In the genomic region with DNA sequence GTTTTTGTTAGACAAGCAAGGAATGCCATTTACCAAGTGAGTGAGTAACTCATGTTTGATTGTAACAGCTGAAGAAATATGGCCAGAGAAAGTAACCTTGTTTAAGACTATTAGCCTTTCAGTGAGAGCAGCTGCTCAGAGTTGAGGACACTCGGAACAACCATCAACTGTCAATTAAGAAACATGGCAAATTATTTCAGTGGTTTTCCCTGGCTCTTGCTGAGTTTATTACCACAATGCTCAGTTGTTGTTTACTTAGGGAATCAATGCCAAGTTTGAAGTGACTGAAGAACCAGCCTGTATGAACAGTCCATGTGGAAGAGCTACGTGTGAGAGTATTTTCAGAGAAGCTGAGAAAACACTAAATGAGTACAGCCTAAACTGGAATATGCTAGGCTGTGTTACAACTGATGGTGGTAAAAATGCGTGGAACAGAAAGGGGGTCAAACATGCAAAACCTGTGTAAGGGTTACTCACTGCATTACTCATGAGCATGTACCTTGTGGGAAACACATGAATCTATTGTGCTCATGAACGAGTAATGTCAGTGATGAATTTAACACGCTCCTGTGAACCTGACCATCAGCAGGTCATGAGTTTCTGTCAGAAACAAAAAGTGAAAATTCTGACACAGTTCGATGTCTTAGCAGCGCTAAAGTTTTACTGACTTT, we compare ENCODE assay signal across 8 cellular contexts. TPM values are rescaled to one million over a fixed set of nuclear protein-coding genes. Genes with fewer than 3 reads are reported as not detected.
DNase-seq lines count a peak whose midpoint lies in the region; ATAC-seq lines count a peak whose summit lies in the region.

No MANE protein-coding gene starts in this region.

- H3K9me2 ChIP-seq in Karpas-422 (replicated peaks; ENCODE audit: insufficient read depth, low read length) = no peaks in the 10 kb centered on the region

- peaks cover 59% of the 10 kb centered on the region for H3K4me1 ChIP-seq in Karpas-422 (ENCODE audit: low read length)

- no peaks in the 10 kb centered on the region for H3K9me3 ChIP-seq in Karpas-422 (ENCODE audit: low read length)

- no peak overlapping the region for H2AFZ ChIP-seq in Karpas-422 (ENCODE audit: low read length)

- peak; percentile 57 for DNase-seq in NCI-H2029 treated with DMSO at 0.1 percent for 48 hours (lab: John Stamatoyannopoulos, UW)
- no peak for DNase-seq in NCI-H2029 (lab: John Stamatoyannopoulos, UW)
- DNase-seq in Karpas-422 = no peak
- DNase-seq in T47D (ENCODE audit: low read depth in 1 of 2, low spot score in 1 of 2) = peak; percentile 33 to 70
- DNase-seq in myocyte (ENCODE audit: low read depth) = peak; percentile 91
- no peak for DNase-seq in iPS-NIHi7 (ENCODE audit: extremely low spot score)
- no peak for DNase-seq in NCI-H2081 treated with DMSO at 0.1 percent for 48 hours (lab: John Stamatoyannopoulos, UW)

- H3K4me3 ChIP-seq in Karpas-422 (ENCODE audit: low read length) = no peak overlapping the region

- H3K79me2 ChIP-seq in Karpas-422 (ENCODE audit: low read length) = peaks cover 99% of the 10 kb centered on the region

- in situ Hi-C loops in T47D (cut with HindIII; ENCODE audit: low pct_unique_long_range_greater_than_20kb, low sequenced_read_pairs) = no loop called here

- ATAC-seq in GM21723 (IDR thresholded peaks at IDR 0.05; ENCODE audit: unreplicated experiment) = peak; percentile 81

- H3K4me2 ChIP-seq in Karpas-422 (ENCODE audit: low read depth, low read length, poor library complexity, severe bottlenecking) = no peak overlapping the region

- H3K36me3 ChIP-seq in Karpas-422 (ENCODE audit: insufficient read depth, low read length) = peaks cover 80% of the 10 kb centered on the region

- H3K9ac ChIP-seq in Karpas-422 (ENCODE audit: low read length) = no peak overlapping the region

- H3K27ac ChIP-seq in Karpas-422 (ENCODE audit: low read length) = peak overlapping the region; percentile 50

- H3K27me3 ChIP-seq in Karpas-422 (ENCODE audit: low read length) = no peaks in the 10 kb centered on the region

- H4K20me1 ChIP-seq in Karpas-422 (ENCODE audit: insufficient read depth, low read depth, low read length) = no peaks in the 10 kb centered on the region

RNA-seq across cellular contexts. Expression of a gene that starts 33.7 kb away (rescaled TPM):
- 123 and 352 TPM in 2 replicates for total RNA-seq in Karpas-422 (2014; rRNA removed; shearing (Covaris generic); ENCODE audit: low replicate concordance)
- 63.9 and 68.2 TPM in 2 replicates for total RNA-seq in myocyte
- polyA plus RNA-seq in myocyte (2012) = 23.5 TPM

Comparison
In these comparisons a context has a peak if more than half of its experiments do, and no peak if none do; other contexts are left out.
1. DNase-seq: peak in NCI-H2029 treated with DMSO at 0.1 percent for 48 hours (single experiment), T47D (2 of 2) and myocyte (single experiment); none in NCI-H2029 (single experiment), Karpas-422 (single experiment), iPS-NIHi7 (single experiment) and NCI-H2081 treated with DMSO at 0.1 percent for 48 hours (single experiment).